In the genomic region with DNA sequence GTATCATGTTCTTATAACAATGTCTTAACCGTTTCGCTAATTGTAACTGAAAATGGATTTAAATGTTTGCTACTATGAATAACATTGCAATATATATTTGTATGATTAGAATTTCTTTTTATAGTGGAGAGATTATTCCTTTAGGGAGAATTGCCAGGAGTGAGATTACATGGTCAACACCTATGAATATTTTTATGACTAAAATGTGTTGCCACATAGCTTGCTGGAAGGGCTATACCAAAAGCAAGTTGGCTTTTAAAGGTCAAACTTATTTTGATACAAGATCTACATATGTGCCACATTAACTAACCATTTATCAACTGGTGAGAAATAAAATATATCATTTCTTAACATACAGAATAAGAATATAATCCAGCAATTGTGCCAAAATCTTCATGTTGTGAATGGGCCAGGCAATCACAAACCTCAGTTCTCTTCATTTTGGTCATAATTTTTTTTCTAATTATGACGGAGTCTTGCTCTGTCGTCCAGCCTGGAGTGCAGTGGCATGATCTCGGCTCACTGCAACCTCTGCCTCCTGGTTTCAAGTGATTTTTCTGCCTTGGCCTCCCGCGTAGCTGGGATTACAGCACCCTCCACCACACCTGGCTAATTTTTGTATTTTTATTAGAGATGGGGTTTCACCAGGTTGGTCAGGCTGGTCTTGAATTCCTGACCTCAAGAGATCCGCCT, we compare ENCODE assay signal across 37 cellular contexts. TPM values are rescaled to one million over a fixed set of nuclear protein-coding genes. Genes with fewer than 3 reads are reported as not detected.
"Had no signal": no experiment of that assay in that cellular context is flagged by ENCODE, and none has a peak within 500 bp of the region (broad histone marks: within the 10 kb centered on the region; RNA-seq: fewer than 3 reads in every experiment).

No MANE protein-coding gene starts in this region.

- H3K27me3 ChIP-seq: MG63 had no signal

- H3K9me3 ChIP-seq: MG63 had no signal

- H3K4me3 ChIP-seq: MG63 had no signal

- DNase-seq: Karpas-422, Kasumi-1, MG63, MM.1S, MV-4-11, NCI-H1048, NCI-H1092, NCI-H1092 treated with DMSO at 0.1 percent for 48 hours, NCI-H1105, NCI-H1105 treated with DMSO at 0.1 percent for 48 hours, NCI-H1417, NCI-H1417 treated with DMSO at 0.1 percent for 48 hours, NCI-H1436, NCI-H1436 treated with DMSO at 0.1 percent for 48 hours, NCI-H146, NCI-H1694, NCI-H1694 treated with DMSO at 0.1 percent for 48 hours, NCI-H187, NCI-H187 treated with DMSO at 0.1 percent for 48 hours, NCI-H1930, NCI-H2029, NCI-H2029 treated with DMSO at 0.1 percent for 48 hours, NCI-H2081, NCI-H2081 treated with DMSO at 0.1 percent for 48 hours, NCI-H2107, NCI-H2171, NCI-H2171 treated with DMSO at 0.1 percent for 48 hours, NCI-H2227 treated with DMSO at 0.1 percent for 48 hours, NCI-H226, NCI-H345, NCI-H446, NCI-H446 treated with DMSO at 0.1 percent for 48 hours, NCI-H510A, NCI-H510A treated with DMSO at 0.1 percent for 48 hours had no signal

- H3K36me3 ChIP-seq: MG63 had no signal

RNA-seq across cellular contexts. Expression of a gene that starts 54.8 kb away (rescaled TPM):
- total RNA-seq: LHCN-M2, M059J, NCI-H460 had no signal
